Comparison of ENCODE assay signal across 26 cellular contexts in genomic region chr7:82266081-82266480, GRCh38.
"Had no signal": no experiment of that assay in that cellular context is flagged by ENCODE, and none has a peak within 500 bp of the region (broad histone marks: within the 10 kb centered on the region; RNA-seq: fewer than 3 reads in every experiment).

No MANE protein-coding gene starts in this region.

- ATAC-seq: activated CD4-positive, alpha-beta T cell treated with anti-CD3 and anti-CD28 coated beads for 36 hours; activated T-helper 17 cell treated with anti-CD3 and anti-CD28 coated beads, Interleukin-2, amount 50 U/mL, for 72 hours; K562; PC-3; T-cell had no signal

- H3K27ac ChIP-seq: brain microvascular endothelial cell, cardiac muscle cell, SJSA1, VCaP had no signal

- H3K4me1 ChIP-seq: SJSA1 had no signal

- H3K4me3 ChIP-seq: cardiac muscle cell, K562, SJSA1 had no signal

- DNase-seq: activated CD4-positive, alpha-beta memory T cell treated with anti-CD3 and anti-CD28 coated beads, Interleukin-2, amount 10 ng/mL, durations not matched to agents 7 days and 5 days; activated CD4-positive, alpha-beta T cell treated with anti-CD3 and anti-CD28 coated beads for 36 hours; activated CD4-positive, alpha-beta T cell treated with anti-CD3 and anti-CD28 coated beads, Interleukin-2, amount 50 U/mL, for 1 hour; activated gamma-delta T cell; activated naive CD4-positive, alpha-beta T cell treated with anti-CD3 and anti-CD28 coated beads for 36 hours; activated T-cell treated with anti-CD3 and anti-CD28 coated beads for 4 hours; activated T-cell treated with anti-CD3 and anti-CD28 coated beads, Interleukin-2, amount 50 U/mL, for 48 hours; amygdala; brain microvascular endothelial cell; cerebellar nuclear complex; Karpas-422; NCI-H1436; NCI-H1694 treated with DMSO at 0.1 percent for 48 hours; NCI-H2029 treated with DMSO at 0.1 percent for 48 hours; NCI-H226; NCI-H526; PC-3; SHP77; T-cell; T-helper 2 cell; T1000 had no signal

- H3K9me3 ChIP-seq: SJSA1 had no signal

- H3K36me3 ChIP-seq: brain microvascular endothelial cell, cardiac muscle cell, SJSA1 had no signal

- H3K27me3 ChIP-seq: brain microvascular endothelial cell, cardiac muscle cell, SJSA1 had no signal
